ENCODE assay signal across 2 cellular contexts in the genomic region with DNA sequence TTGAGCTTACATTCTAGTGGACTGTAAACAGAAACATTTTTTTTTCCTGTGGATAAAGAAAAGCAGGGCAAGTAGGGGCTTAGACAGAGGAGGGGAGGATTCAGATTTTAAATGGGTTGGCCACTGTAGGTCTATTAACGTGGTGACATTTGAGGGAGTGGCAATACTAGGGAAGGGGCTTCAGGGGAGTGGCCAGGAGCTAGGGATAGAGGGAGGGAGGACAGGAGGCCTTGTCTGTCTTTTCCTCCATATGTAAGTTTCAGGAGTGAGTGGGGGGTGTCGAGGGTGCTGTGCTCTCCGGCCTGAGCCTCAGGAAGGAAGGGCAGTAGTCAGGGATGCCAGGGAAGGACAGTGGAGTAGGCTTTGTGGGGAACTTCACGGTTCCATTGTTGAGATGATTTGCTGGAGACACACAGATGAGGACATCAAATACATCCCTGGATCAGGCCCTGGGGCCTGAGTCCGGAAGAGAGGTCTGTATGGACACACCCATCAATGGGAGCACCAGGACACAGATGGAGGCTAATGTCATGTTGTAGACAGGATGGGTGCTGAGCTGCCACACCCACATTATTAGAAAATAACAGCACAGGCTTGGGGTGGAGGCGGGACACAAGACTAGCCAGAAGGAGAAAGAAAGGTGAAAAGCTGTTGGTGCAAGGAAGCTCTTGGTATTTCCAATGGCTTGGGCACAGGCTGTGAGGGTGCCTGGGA.
TF ChIP-seq lines count a peak whose summit lies in the region.

No MANE protein-coding gene starts in this region.

TF ChIP-seq in A549, 52 proteins besides CTCF, POLR2A, EP300 and RAD21:
- TF ChIP-seq FOXS1 (CRISPR knock-in tag; IDR thresholded peaks at IDR 0.05) (no peak), KDM5A (IDR thresholded peaks at IDR 0.05) (no peak), KDM1A (IDR thresholded peaks at IDR 0.05; ENCODE audit: low read depth) (no peak), ZFP36 (IDR thresholded peaks at IDR 0.05; ENCODE audit: borderline replicate concordance, partially characterized antibody) (no peak), RFX5 (IDR thresholded peaks at IDR 0.05) (no peak), ZNF302 (CRISPR knock-in tag; IDR thresholded peaks at IDR 0.05) (no peak), CHD2 (IDR thresholded peaks at IDR 0.05; ENCODE audit: low read length, partially characterized antibody) (no peak), BHLHE40 (IDR thresholded peaks at IDR 0.05; ENCODE audit: low read depth, low read length) (no peak), TP53 (CRISPR knock-in tag; IDR thresholded peaks at IDR 0.05) (no peak), POLR2AphosphoS2 (conservative IDR thresholded peaks at IDR 0.05; ENCODE audit: low read length) (no peak), HEYL (CRISPR knock-in tag; IDR thresholded peaks at IDR 0.05) (no peak), RNF2 (IDR thresholded peaks at IDR 0.05; ENCODE audit: borderline replicate concordance, low read depth) (no peak), HOXA7 (CRISPR knock-in tag; IDR thresholded peaks at IDR 0.05) (no peak), TFCP2L1 (CRISPR knock-in tag; IDR thresholded peaks at IDR 0.05) (no peak)
- TF ChIP-seq, protein P1, sequence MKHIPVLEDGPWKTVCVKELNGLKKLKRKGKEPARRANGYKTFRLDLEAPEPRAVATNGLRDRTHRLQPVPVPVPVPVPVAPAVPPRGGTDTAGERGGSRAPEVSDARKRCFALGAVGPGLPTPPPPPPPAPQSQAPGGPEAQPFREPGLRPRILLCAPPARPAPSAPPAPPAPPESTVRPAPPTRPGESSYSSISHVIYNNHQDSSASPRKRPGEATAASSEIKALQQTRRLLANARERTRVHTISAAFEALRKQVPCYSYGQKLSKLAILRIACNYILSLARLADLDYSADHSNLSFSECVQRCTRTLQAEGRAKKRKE (CRISPR knock-in tag; IDR thresholded peaks at IDR 0.05; ENCODE audit: low read depth), result no peak
- TF ChIP-seq, protein P2, sequence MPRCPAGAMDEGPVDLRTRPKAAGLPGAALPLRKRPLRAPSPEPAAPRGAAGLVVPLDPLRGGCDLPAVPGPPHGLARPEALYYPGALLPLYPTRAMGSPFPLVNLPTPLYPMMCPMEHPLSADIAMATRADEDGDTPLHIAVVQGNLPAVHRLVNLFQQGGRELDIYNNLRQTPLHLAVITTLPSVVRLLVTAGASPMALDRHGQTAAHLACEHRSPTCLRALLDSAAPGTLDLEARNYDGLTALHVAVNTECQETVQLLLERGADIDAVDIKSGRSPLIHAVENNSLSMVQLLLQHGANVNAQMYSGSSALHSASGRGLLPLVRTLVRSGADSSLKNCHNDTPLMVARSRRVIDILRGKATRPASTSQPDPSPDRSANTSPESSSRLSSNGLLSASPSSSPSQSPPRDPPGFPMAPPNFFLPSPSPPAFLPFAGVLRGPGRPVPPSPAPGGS (IDR thresholded peaks at IDR 0.05), result no peak
- TF ChIP-seq, protein P3, sequence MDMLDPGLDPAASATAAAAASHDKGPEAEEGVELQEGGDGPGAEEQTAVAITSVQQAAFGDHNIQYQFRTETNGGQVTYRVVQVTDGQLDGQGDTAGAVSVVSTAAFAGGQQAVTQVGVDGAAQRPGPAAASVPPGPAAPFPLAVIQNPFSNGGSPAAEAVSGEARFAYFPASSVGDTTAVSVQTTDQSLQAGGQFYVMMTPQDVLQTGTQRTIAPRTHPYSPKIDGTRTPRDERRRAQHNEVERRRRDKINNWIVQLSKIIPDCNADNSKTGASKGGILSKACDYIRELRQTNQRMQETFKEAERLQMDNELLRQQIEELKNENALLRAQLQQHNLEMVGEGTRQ (IDR thresholded peaks at IDR 0.05), result no peak
- TF ChIP-seq, protein P4, sequence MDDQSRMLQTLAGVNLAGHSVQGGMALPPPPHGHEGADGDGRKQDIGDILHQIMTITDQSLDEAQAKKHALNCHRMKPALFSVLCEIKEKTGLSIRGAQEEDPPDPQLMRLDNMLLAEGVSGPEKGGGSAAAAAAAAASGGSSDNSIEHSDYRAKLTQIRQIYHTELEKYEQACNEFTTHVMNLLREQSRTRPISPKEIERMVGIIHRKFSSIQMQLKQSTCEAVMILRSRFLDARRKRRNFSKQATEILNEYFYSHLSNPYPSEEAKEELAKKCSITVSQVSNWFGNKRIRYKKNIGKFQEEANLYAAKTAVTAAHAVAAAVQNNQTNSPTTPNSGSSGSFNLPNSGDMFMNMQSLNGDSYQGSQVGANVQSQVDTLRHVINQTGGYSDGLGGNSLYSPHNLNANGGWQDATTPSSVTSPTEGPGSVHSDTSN (IDR thresholded peaks at IDR 0.05), result no peak
- TF ChIP-seq, protein P5, sequence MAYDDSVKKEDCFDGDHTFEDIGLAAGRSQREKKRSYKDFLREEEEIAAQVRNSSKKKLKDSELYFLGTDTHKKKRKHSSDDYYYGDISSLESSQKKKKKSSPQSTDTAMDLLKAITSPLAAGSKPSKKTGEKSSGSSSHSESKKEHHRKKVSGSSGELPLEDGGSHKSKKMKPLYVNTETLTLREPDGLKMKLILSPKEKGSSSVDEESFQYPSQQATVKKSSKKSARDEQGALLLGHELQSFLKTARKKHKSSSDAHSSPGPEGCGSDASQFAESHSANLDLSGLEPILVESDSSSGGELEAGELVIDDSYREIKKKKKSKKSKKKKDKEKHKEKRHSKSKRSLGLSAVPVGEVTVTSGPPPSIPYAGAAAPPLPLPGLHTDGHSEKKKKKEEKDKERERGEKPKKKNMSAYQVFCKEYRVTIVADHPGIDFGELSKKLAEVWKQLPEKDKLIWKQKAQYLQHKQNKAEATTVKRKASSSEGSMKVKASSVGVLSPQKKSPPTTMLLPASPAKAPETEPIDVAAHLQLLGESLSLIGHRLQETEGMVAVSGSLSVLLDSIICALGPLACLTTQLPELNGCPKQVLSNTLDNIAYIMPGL (CRISPR knock-in tag; IDR thresholded peaks at IDR 0.05; ENCODE audit: borderline replicate concordance), result no peak

TF ChIP-seq in H1, 55 proteins besides CTCF, POLR2A, EP300 and RAD21:
- TF ChIP-seq FOSL1 (IDR thresholded peaks at IDR 0.05; ENCODE audit: insufficient read depth, low read depth, low read length) (no peak), MAFK (IDR thresholded peaks at IDR 0.05; ENCODE audit: low read depth, low read length) (no peak), TEAD4 (IDR thresholded peaks at IDR 0.05; ENCODE audit: low read depth, low read length) (no peak), SIN3A (conservative IDR thresholded peaks at IDR 0.05 in 1 of 2, IDR thresholded peaks at IDR 0.05 in 1 of 2; ENCODE audit: low read depth in 1 of 2, low read length in 2 of 2) (no peak), BCL11A (IDR thresholded peaks at IDR 0.05; ENCODE audit: low read depth in 2 of 2, low read length in 2 of 2) (no peak), CHD1 (IDR thresholded peaks at IDR 0.05; ENCODE audit: low read depth, low read length) (no peak), SIRT6 (IDR thresholded peaks at IDR 0.05; ENCODE audit: low read length) (no peak), CTBP2 (IDR thresholded peaks at IDR 0.05; ENCODE audit: borderline replicate concordance, insufficient read depth, insufficient read length, low read length) (no peak), YY1 (IDR thresholded peaks at IDR 0.05; ENCODE audit: low read depth, low read length) (no peak), TCF12 (IDR thresholded peaks at IDR 0.05; ENCODE audit: low read depth, low read length) (no peak), RNF2 (IDR thresholded peaks at IDR 0.05; ENCODE audit: borderline replicate concordance, low read depth, low read length, missing control alignments, poor library complexity, severe bottlenecking) (no peak), CHD2 (IDR thresholded peaks at IDR 0.05; ENCODE audit: low read length) (no peak), GABPA (IDR thresholded peaks at IDR 0.05; ENCODE audit: borderline replicate concordance, insufficient read depth, low read length) (no peak)
- TF ChIP-seq, protein P6, sequence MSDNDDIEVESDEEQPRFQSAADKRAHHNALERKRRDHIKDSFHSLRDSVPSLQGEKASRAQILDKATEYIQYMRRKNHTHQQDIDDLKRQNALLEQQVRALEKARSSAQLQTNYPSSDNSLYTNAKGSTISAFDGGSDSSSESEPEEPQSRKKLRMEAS (IDR thresholded peaks at IDR 0.05), result no peak
- TF ChIP-seq, protein P7, sequence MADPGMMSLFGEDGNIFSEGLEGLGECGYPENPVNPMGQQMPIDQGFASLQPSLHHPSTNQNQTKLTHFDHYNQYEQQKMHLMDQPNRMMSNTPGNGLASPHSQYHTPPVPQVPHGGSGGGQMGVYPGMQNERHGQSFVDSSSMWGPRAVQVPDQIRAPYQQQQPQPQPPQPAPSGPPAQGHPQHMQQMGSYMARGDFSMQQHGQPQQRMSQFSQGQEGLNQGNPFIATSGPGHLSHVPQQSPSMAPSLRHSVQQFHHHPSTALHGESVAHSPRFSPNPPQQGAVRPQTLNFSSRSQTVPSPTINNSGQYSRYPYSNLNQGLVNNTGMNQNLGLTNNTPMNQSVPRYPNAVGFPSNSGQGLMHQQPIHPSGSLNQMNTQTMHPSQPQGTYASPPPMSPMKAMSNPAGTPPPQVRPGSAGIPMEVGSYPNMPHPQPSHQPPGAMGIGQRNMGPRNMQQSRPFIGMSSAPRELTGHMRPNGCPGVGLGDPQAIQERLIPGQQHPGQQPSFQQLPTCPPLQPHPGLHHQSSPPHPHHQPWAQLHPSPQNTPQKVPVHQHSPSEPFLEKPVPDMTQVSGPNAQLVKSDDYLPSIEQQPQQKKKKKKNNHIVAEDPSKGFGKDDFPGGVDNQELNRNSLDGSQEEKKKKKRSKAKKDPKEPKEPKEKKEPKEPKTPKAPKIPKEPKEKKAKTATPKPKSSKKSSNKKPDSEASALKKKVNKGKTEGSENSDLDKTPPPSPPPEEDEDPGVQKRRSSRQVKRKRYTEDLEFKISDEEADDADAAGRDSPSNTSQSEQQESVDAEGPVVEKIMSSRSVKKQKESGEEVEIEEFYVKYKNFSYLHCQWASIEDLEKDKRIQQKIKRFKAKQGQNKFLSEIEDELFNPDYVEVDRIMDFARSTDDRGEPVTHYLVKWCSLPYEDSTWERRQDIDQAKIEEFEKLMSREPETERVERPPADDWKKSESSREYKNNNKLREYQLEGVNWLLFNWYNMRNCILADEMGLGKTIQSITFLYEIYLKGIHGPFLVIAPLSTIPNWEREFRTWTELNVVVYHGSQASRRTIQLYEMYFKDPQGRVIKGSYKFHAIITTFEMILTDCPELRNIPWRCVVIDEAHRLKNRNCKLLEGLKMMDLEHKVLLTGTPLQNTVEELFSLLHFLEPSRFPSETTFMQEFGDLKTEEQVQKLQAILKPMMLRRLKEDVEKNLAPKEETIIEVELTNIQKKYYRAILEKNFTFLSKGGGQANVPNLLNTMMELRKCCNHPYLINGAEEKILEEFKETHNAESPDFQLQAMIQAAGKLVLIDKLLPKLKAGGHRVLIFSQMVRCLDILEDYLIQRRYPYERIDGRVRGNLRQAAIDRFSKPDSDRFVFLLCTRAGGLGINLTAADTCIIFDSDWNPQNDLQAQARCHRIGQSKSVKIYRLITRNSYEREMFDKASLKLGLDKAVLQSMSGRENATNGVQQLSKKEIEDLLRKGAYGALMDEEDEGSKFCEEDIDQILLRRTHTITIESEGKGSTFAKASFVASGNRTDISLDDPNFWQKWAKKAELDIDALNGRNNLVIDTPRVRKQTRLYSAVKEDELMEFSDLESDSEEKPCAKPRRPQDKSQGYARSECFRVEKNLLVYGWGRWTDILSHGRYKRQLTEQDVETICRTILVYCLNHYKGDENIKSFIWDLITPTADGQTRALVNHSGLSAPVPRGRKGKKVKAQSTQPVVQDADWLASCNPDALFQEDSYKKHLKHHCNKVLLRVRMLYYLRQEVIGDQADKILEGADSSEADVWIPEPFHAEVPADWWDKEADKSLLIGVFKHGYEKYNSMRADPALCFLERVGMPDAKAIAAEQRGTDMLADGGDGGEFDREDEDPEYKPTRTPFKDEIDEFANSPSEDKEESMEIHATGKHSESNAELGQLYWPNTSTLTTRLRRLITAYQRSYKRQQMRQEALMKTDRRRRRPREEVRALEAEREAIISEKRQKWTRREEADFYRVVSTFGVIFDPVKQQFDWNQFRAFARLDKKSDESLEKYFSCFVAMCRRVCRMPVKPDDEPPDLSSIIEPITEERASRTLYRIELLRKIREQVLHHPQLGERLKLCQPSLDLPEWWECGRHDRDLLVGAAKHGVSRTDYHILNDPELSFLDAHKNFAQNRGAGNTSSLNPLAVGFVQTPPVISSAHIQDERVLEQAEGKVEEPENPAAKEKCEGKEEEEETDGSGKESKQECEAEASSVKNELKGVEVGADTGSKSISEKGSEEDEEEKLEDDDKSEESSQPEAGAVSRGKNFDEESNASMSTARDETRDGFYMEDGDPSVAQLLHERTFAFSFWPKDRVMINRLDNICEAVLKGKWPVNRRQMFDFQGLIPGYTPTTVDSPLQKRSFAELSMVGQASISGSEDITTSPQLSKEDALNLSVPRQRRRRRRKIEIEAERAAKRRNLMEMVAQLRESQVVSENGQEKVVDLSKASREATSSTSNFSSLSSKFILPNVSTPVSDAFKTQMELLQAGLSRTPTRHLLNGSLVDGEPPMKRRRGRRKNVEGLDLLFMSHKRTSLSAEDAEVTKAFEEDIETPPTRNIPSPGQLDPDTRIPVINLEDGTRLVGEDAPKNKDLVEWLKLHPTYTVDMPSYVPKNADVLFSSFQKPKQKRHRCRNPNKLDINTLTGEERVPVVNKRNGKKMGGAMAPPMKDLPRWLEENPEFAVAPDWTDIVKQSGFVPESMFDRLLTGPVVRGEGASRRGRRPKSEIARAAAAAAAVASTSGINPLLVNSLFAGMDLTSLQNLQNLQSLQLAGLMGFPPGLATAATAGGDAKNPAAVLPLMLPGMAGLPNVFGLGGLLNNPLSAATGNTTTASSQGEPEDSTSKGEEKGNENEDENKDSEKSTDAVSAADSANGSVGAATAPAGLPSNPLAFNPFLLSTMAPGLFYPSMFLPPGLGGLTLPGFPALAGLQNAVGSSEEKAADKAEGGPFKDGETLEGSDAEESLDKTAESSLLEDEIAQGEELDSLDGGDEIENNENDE (IDR thresholded peaks at IDR 0.05; ENCODE audit: insufficient replicate concordance, low read length), result no peak
